ENCODE assay signal across 8 cellular contexts in genomic region chr10:13586676-13587355, GRCh38. TPM values are rescaled to one million over a fixed set of nuclear protein-coding genes. Genes with fewer than 3 reads are reported as not detected.
A peak's percentile ranks its signal among the peaks of the same experiment; 100 is the strongest.
DNase-seq lines count a peak whose midpoint lies in the region; ATAC-seq and TF ChIP-seq lines count a peak whose summit lies in the region.

A gene with protein sequence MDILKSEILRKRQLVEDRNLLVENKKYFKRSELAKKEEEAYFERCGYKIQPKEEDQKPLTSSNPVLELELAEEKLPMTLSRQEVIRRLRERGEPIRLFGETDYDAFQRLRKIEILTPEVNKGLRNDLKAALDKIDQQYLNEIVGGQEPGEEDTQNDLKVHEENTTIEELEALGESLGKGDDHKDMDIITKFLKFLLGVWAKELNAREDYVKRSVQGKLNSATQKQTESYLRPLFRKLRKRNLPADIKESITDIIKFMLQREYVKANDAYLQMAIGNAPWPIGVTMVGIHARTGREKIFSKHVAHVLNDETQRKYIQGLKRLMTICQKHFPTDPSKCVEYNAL (plus strand): TSS chr10:13586965. CDS start chr10:13587087, 122 bp downstream.

- H3K27me3 ChIP-seq in left ventricle myocardium inferior (ENCODE audit: low read depth), result peaks cover 36% of the 10 kb centered on the region

- H3K36me3 ChIP-seq in left ventricle myocardium inferior, result peaks cover 4% of the 10 kb centered on the region

- peaks cover 23% of the 10 kb centered on the region for H3K4me1 Mint-ChIP-seq in T-helper 17 cell
- peaks cover 23% of the 10 kb centered on the region for H3K4me1 Mint-ChIP-seq in progenitor cell of endocrine pancreas (ENCODE audit: low read depth)

- intact Hi-C loops in left ventricle myocardium inferior (cut with micrococcal nuclease), result no loop called here

- H3K27me3 Mint-ChIP-seq in T-helper 17 cell (peaks cover 16% of the 10 kb centered on the region), progenitor cell of endocrine pancreas (no peaks in the 10 kb centered on the region)

- peak; percentile 99 for TF ChIP-seq CTCF in left ventricle myocardium inferior (IDR thresholded peaks at IDR 0.05; ENCODE audit: borderline replicate concordance)
- TF ChIP-seq CTCF in progenitor cell of endocrine pancreas (IDR thresholded peaks at IDR 0.05; ENCODE audit: unreplicated experiment), result peak; percentile 96

- H3K36me3 Mint-ChIP-seq in T-helper 17 cell (ENCODE audit: low read depth) (peaks cover 5% of the 10 kb centered on the region), progenitor cell of endocrine pancreas (ENCODE audit: insufficient read depth) (no peaks in the 10 kb centered on the region)

- H3K27ac Mint-ChIP-seq in T-helper 17 cell (peak within 1 kb of the TSS; percentile 99), progenitor cell of endocrine pancreas (peak within 1 kb of the TSS; percentile 95)

- H3K9me3 ChIP-seq in T-helper 17 cell (ENCODE audit: control insufficient read depth, low read length, poor library complexity, severe bottlenecking), result no peaks in the 10 kb centered on the region
- H3K9me3 ChIP-seq in left ventricle myocardium inferior (replicated peaks), result no peaks in the 10 kb centered on the region

- peak within 1 kb of the TSS; percentile 88 for H3K4me3 ChIP-seq in left ventricle myocardium inferior

- DNase-seq in NCI-H1694 treated with DMSO at 0.1 percent for 48 hours (lab: John Stamatoyannopoulos, UW) (peak; percentile 85), T-helper 17 cell (peak; percentile 82 to 93 (median 84)), amygdala (lab: John Stamatoyannopoulos, UW) (peak; percentile 48 to 95 (median 84)), left ventricle myocardium inferior (peak; percentile 91), progenitor cell of endocrine pancreas (ENCODE audit: low spot score, unreplicated experiment) (peak; percentile 86), ureter (ENCODE audit: low spot score) (peak; percentile 92)

- H3K4me1 ChIP-seq in left ventricle myocardium inferior, result peaks cover 33% of the 10 kb centered on the region

- ATAC-seq in GM18498 (IDR thresholded peaks at IDR 0.05; ENCODE audit: unreplicated experiment), result peak; percentile 100
- ATAC-seq in HG02938 (IDR thresholded peaks at IDR 0.05; ENCODE audit: unreplicated experiment), result peak; percentile 98
- ATAC-seq in T-helper 17 cell, result peak; percentile 100

- H3K9me3 Mint-ChIP-seq in progenitor cell of endocrine pancreas (ENCODE audit: low read depth), result no peaks in the 10 kb centered on the region

- peak within 1 kb of the TSS; percentile 71 for H3K27ac ChIP-seq in left ventricle myocardium inferior (replicated peaks)

- peak within 1 kb of the TSS; percentile 100 for H3K4me3 Mint-ChIP-seq in T-helper 17 cell
- H3K4me3 Mint-ChIP-seq in progenitor cell of endocrine pancreas (ENCODE audit: low read depth), result peak within 1 kb of the TSS; percentile 100

RNA-seq across cellular contexts. Expression of the gene that starts here (rescaled TPM):
- total RNA-seq in T-helper 17 cell, result 10 to 100 TPM; 23.8 to 30.3 TPM
- total RNA-seq in left ventricle myocardium inferior, result 14.7 TPM
- total RNA-seq in progenitor cell of endocrine pancreas, result 17.1 and 18.8 TPM in 2 replicates
- total RNA-seq in ureter, result 25.2 TPM

Comparison
In these comparisons a context has a peak if more than half of its experiments do, and no peak if none do; other contexts are left out.
1. Peak in every context shown above with its lines: DNase-seq, ATAC-seq, H3K4me3 ChIP-seq and H3K27ac ChIP-seq.